Comparison of ENCODE assay signal across 13 cellular contexts in the genomic region with DNA sequence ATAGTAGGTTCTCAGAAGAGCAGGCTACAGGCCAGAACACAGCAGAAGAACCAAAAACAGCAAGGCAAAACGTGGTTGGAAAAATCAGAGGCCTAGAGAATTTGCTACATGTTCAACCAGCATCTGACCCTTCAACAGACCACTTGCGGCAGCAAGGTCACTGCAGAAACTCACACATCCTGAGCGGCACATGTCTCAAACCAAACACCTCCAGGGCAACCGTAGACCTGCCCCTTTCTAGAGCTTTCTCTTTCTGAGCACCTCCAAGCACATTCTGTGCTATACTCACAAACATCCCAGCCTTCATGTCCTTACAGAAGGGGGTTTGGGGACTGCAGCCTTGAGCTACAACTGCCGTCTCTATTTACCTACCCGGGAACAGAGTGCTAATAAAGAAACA.
"Had no signal": no experiment of that assay in that cellular context is flagged by ENCODE, and none has a peak within 500 bp of the region (broad histone marks: within the 10 kb centered on the region; RNA-seq: fewer than 3 reads in every experiment).

No MANE protein-coding gene starts in this region.

- DNase-seq: activated CD4-positive, CD25-positive, alpha-beta regulatory T cell treated with anti-CD3 and anti-CD28 coated beads, Interleukin-2, amount 50 U/mL, for 72 hours; activated naive CD4-positive, alpha-beta T cell treated with anti-CD3 and anti-CD28 coated beads, Interleukin-2, amount 50 U/mL, for 16 hours; activated T-cell treated with anti-CD3 and anti-CD28 coated beads, Interleukin-2, amount 50 U/mL, for 1 hour; amygdala; brain microvascular endothelial cell; foreskin melanocyte; head of caudate nucleus; left ventricle myocardium inferior; mesendoderm; stimulated activated CD4-positive, alpha-beta T cell treated with anti-CD3 and anti-CD28 coated beads, Interleukin-4, amount 100 ng/mL, for 4 hours had no signal

- H3K27me3 ChIP-seq: brain microvascular endothelial cell, neural progenitor cell had no signal

- H3K4me3 Mint-ChIP-seq: neural progenitor cell; T-helper 2 cell treated with Interferon-gamma antibody and Interleukin-4, amounts not matched to agents 5 μg/mL and 100 μg/mL, for 36 hours had no signal

- H3K27ac Mint-ChIP-seq: neural progenitor cell had no signal

- H3K4me1 ChIP-seq: neural progenitor cell had no signal

- H3K27ac ChIP-seq: brain microvascular endothelial cell, neural progenitor cell, parathyroid adenoma had no signal

- H3K36me3 Mint-ChIP-seq: neural progenitor cell had no signal

- H3K36me3 ChIP-seq: brain microvascular endothelial cell, left ventricle myocardium inferior, neural progenitor cell had no signal

- H3K4me3 ChIP-seq: left ventricle myocardium inferior, neural progenitor cell had no signal
